9 cellular contexts compared by ENCODE assay signal in the genomic region with DNA sequence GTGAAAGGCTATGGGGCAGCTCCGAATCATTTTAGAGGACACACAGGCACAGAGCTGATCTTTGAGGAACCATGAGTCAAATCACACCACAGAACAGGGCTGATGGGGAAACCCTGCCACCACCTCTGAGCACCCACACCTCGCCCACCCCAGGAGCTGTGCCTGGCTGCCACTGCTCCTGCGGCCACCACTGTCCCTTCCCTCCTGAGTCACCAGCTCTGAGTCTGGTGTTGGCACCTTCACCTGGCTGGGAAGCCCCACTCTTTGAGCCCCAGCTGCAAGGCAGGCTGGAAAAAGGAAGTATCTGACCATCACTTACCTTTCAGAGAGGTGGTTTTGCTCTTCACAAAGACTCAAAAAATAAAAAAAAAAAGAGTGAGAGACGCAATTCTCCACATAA.
DNase-seq lines count a peak whose midpoint lies in the region; ATAC-seq and TF ChIP-seq lines count a peak whose summit lies in the region.
"Had no signal": no experiment of that assay in that cellular context is flagged by ENCODE, and none has a peak within 500 bp of the region (broad histone marks: within the 10 kb centered on the region; RNA-seq: fewer than 3 reads in every experiment).

No MANE protein-coding gene starts in this region.

- peaks cover 2% of the 10 kb centered on the region for H3K27me3 Mint-ChIP-seq in activated CD4-positive, alpha-beta memory T cell treated with anti-CD3 and anti-CD28 coated beads for 36 hours
- H3K27me3 Mint-ChIP-seq in osteocyte (ENCODE audit: unreplicated experiment): no peaks in the 10 kb centered on the region
- H3K27me3 Mint-ChIP-seq in H9 (ENCODE audit: low read depth): peaks cover 2% of the 10 kb centered on the region

- peak; percentile 73 for DNase-seq in activated CD4-positive, alpha-beta memory T cell treated with anti-CD3 and anti-CD28 coated beads for 36 hours
- DNase-seq in NCI-H2196 treated with DMSO at 0.1 percent for 48 hours (lab: John Stamatoyannopoulos, UW; ENCODE audit: unreplicated experiment) (no peak), osteocyte (ENCODE audit: extremely low spot score, unreplicated experiment) (no peak), SKM-1 treated with dmso at 0.1 percent for 144 hours (lab: John Stamatoyannopoulos, UW; ENCODE audit: unreplicated experiment) (no peak), H9 (no peak)

- H3K23me2 ChIP-seq in H9 (ENCODE audit: insufficient read length, low read depth, low read length, poor library complexity, severe bottlenecking): no peaks in the 10 kb centered on the region

- no peaks in the 10 kb centered on the region for H3K79me1 ChIP-seq in H9 (ENCODE audit: insufficient read depth, low read depth, low read length, poor library complexity, severe bottlenecking)

- H2BK15ac ChIP-seq in H9 (ENCODE audit: low read depth, low read length): no peak overlapping the region

- no peak overlapping the region for H2BK120ac ChIP-seq in H9 (ENCODE audit: low read depth, low read length, poor library complexity, severe bottlenecking)

- H3K9me3 Mint-ChIP-seq in activated CD4-positive, alpha-beta memory T cell treated with anti-CD3 and anti-CD28 coated beads for 36 hours: no peaks in the 10 kb centered on the region
- H3K9me3 Mint-ChIP-seq in osteocyte (ENCODE audit: unreplicated experiment) (peaks cover 16% of the 10 kb centered on the region), H9 (no peaks in the 10 kb centered on the region; a peak in 1 of 5 replicates)

- no peak overlapping the region for H3K14ac ChIP-seq in H9 (ENCODE audit: insufficient read depth, low read length)

- H3K18ac ChIP-seq in H9 (ENCODE audit: insufficient read length, low read depth, low read length): no peak overlapping the region

- ATAC-seq in GM18870 (IDR thresholded peaks at IDR 0.05; ENCODE audit: unreplicated experiment): peak; percentile 72
- peak; percentile 54 for ATAC-seq in HG02870 (IDR thresholded peaks at IDR 0.05; ENCODE audit: unreplicated experiment)
- ATAC-seq: K562 had no signal

- H3K4me1 Mint-ChIP-seq in activated CD4-positive, alpha-beta memory T cell treated with anti-CD3 and anti-CD28 coated beads for 36 hours (ENCODE audit: low read depth): peaks cover 30% of the 10 kb centered on the region
- H3K4me1 Mint-ChIP-seq in osteocyte (ENCODE audit: unreplicated experiment) (peaks cover 14% of the 10 kb centered on the region), H9 (peaks cover 4 to 6% of the 10 kb centered on the region in 2 experiments; a peak in 3 of 4 replicates)

- no peak overlapping the region for H3K4me3 ChIP-seq in BLaER1 treated with 17β-estradiol and CSF1 and Interleukin-3, amounts not matched to agents 10 nM and 100 nM
- H3K4me3 ChIP-seq: K562 had no signal

- H3K4me3 Mint-ChIP-seq in activated CD4-positive, alpha-beta memory T cell treated with anti-CD3 and anti-CD28 coated beads for 36 hours: no peak overlapping the region
- no peak overlapping the region for H3K4me3 Mint-ChIP-seq in osteocyte (ENCODE audit: unreplicated experiment)
- no peak overlapping the region for H3K4me3 Mint-ChIP-seq in H9

- no peaks in the 10 kb centered on the region for H3K27me3 ChIP-seq in BLaER1 treated with 17β-estradiol and CSF1 and Interleukin-3, amounts not matched to agents 10 nM and 100 nM
- no peaks in the 10 kb centered on the region for H3K27me3 ChIP-seq in H9 (ENCODE audit: insufficient read depth, low read length)

- no peak overlapping the region for H2BK20ac ChIP-seq in H9 (ENCODE audit: low read depth, low read length, poor library complexity, severe bottlenecking)

- no peak overlapping the region for H3K23ac ChIP-seq in H9 (ENCODE audit: insufficient read length, low read depth, low read length)

- peak overlapping the region in 3 of 11 experiments; percentile 12 to 47 (median 15); a peak in 2 of 22 replicates for H3K9ac ChIP-seq in BLaER1 treated with 17β-estradiol and CSF1 and Interleukin-3, amounts not matched to agents 10 nM and 100 nM
- no peak overlapping the region for H3K9ac ChIP-seq in H9 (ENCODE audit: extremely low read depth, insufficient read length, low read length)

- peaks cover 68 to 86% (median 79%) of the 10 kb centered on the region in 10 experiments for H3K4me1 ChIP-seq in BLaER1 treated with 17β-estradiol and CSF1 and Interleukin-3, amounts not matched to agents 10 nM and 100 nM
- H3K4me1 ChIP-seq in H9 (ENCODE audit: insufficient read depth, low read length): no peaks in the 10 kb centered on the region

- H2BK5ac ChIP-seq in H9 (ENCODE audit: insufficient read length, low read length): no peak overlapping the region

- intact Hi-C loops in activated CD4-positive, alpha-beta memory T cell treated with anti-CD3 and anti-CD28 coated beads for 36 hours (cut with micrococcal nuclease): loop anchor here (5.0 to 10.0 kb wide), 3 partner anchors 65 to 227 kb away; partner anchors contain the start of gene MEF2A

- peak overlapping the region in 10 of 11 experiments; percentile 63 to 100 (median 98); a peak in 16 of 22 replicates for H3K27ac ChIP-seq in BLaER1 treated with 17β-estradiol and CSF1 and Interleukin-3, amounts not matched to agents 10 nM and 100 nM
- H3K27ac ChIP-seq in H9 (ENCODE audit: insufficient read length, low read depth, low read length): no peak overlapping the region

- H3K4ac ChIP-seq in H9 (ENCODE audit: low read depth, low read length): no peak overlapping the region

- H3K79me2 ChIP-seq in H9 (ENCODE audit: insufficient read depth, low read length): no peaks in the 10 kb centered on the region

- TF ChIP-seq CTCF in osteocyte (IDR thresholded peaks at IDR 0.05): no peak
- no peak for TF ChIP-seq CTCF in H9 (conservative IDR thresholded peaks at IDR 0.05)

- CTCF ChIA-PET in activated CD4-positive, alpha-beta memory T cell treated with anti-CD3 and anti-CD28 coated beads for 36 hours (lab: Charles Lee): no interaction called here

- no peak overlapping the region for H2AK5ac ChIP-seq in H9 (ENCODE audit: insufficient read length, low read length)

- no peak overlapping the region for H4K8ac ChIP-seq in H9 (replicated peaks; ENCODE audit: insufficient read length, low read depth, low read length)

- H3T11ph ChIP-seq in H9 (ENCODE audit: low read length): no peak overlapping the region

- no CpG with 5 or more reads among the region's 4 CpGs for WGBS in H9 (ENCODE audit: extremely low coverage, insufficient read length, low lambda C conversion rate)

- H4K91ac ChIP-seq in H9 (ENCODE audit: insufficient read length, low read depth, low read length): no peak overlapping the region

- H2AFZ ChIP-seq in H9 (ENCODE audit: low read length): no peak overlapping the region

- H3K36me3 ChIP-seq in BLaER1 treated with 17β-estradiol and CSF1 and Interleukin-3, amounts not matched to agents 10 nM and 100 nM: peaks cover 0 to 52% (median 33%) of the 10 kb centered on the region in 11 experiments; a peak in 17 of 22 replicates

- H2BK12ac ChIP-seq in H9 (ENCODE audit: insufficient read length, low read depth, low read length): no peak overlapping the region

- H3K27ac Mint-ChIP-seq in activated CD4-positive, alpha-beta memory T cell treated with anti-CD3 and anti-CD28 coated beads for 36 hours: no peak overlapping the region
- H3K27ac Mint-ChIP-seq in osteocyte (ENCODE audit: unreplicated experiment) (no peak overlapping the region), H9 (peak overlapping the region in 1 of 3 experiments; percentile 44; a peak in 1 of 7 replicates)

- H3K9me3 ChIP-seq in BLaER1 treated with 17β-estradiol and CSF1 and Interleukin-3, amounts not matched to agents 10 nM and 100 nM (replicated peaks in 1 of 11): peaks cover 6 to 38% (median 35%) of the 10 kb centered on the region in 11 experiments; a peak in 20 of 22 replicates
- H3K9me3 ChIP-seq in H9 (ENCODE audit: control insufficient read depth, low read depth, low read length): no peaks in the 10 kb centered on the region

- no peaks in the 10 kb centered on the region for H3K36me3 Mint-ChIP-seq in activated CD4-positive, alpha-beta memory T cell treated with anti-CD3 and anti-CD28 coated beads for 36 hours
- H3K36me3 Mint-ChIP-seq in osteocyte (ENCODE audit: unreplicated experiment): no peaks in the 10 kb centered on the region
- 0 out of 7 replicates have a peak, but pooled peaks cover 0 to 5% (median 0%) of the 10 kb centered on the region in 3 experiments for H3K36me3 Mint-ChIP-seq in H9 (ENCODE audit: insufficient read depth in 1 of 3, low read depth in 3 of 3)

- no peak overlapping the region for H4K5ac ChIP-seq in H9 (ENCODE audit: insufficient read length, low read depth, low read length)

- POLR2A ChIA-PET in activated CD4-positive, alpha-beta memory T cell treated with anti-CD3 and anti-CD28 coated beads for 36 hours (lab: Charles Lee): interaction anchor here (1.3 kb wide), 1 partner anchor 63 kb away, joined by 3 read pairs; the partner anchor contains the start of gene MEF2A

- no peak overlapping the region for H3K56ac ChIP-seq in H9 (ENCODE audit: insufficient read length, low read depth, low read length)

- no peaks in the 10 kb centered on the region for H4K20me1 ChIP-seq in BLaER1 treated with 17β-estradiol and CSF1 and Interleukin-3, amounts not matched to agents 10 nM and 100 nM
- H4K20me1 ChIP-seq in H9 (ENCODE audit: control insufficient read depth, insufficient read depth, insufficient read length): no peaks in the 10 kb centered on the region

- peak overlapping the region; percentile 60 to 94 (median 90) for H3K4me2 ChIP-seq in BLaER1 treated with 17β-estradiol and CSF1 and Interleukin-3, amounts not matched to agents 10 nM and 100 nM
- no peak overlapping the region for H3K4me2 ChIP-seq in H9 (ENCODE audit: insufficient read depth, insufficient read length, low read length)
